13 cellular contexts compared by ENCODE assay signal in the genomic region with DNA sequence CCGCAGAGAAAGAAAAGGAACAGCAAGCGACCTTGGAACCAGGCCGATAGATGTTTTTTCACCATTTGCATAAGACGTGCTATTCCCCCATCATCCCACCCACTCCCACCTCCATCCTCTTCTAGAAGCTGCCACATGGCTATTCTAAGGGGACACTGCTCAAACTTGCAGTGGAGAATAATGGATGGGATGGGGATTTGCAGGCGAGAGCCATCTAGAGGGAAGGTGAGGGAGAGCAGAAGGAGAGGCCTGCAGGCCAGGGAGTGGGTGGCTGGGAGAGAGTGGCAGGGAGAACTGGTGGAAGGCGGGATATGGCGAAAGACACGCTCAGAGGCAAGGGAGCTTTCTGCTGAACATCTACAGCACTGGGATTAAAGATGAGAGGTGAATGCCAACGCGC.
A peak's percentile ranks its signal among the peaks of the same experiment; 100 is the strongest.
DNase-seq lines count a peak whose midpoint lies in the region; ATAC-seq, FAIRE-seq and TF ChIP-seq lines count a peak whose summit lies in the region.
"Had no signal": no experiment of that assay in that cellular context is flagged by ENCODE, and none has a peak within 500 bp of the region (broad histone marks: within the 10 kb centered on the region; RNA-seq: fewer than 3 reads in every experiment).

No MANE protein-coding gene starts in this region.

- TF ChIP-seq POLR2A in H1 (IDR thresholded peaks at IDR 0.05; ENCODE audit: control extremely low read depth in 1 of 2, low read depth in 2 of 2, low read length in 2 of 2): no peak

- TF ChIP-seq RAD21 in H1 (IDR thresholded peaks at IDR 0.05 in 1 of 2, conservative IDR thresholded peaks at IDR 0.05 in 1 of 2; ENCODE audit: low read depth in 2 of 2, low read length in 2 of 2): peak; percentile 64 to 70

- no peak overlapping the region for H3K4me2 ChIP-seq in H1 (ENCODE audit: insufficient read depth in 1 of 2, low read depth in 2 of 2, low read length in 2 of 2)

- H3K14ac ChIP-seq in H1 (ENCODE audit: insufficient read length): no peak overlapping the region

- H2AFZ ChIP-seq in H1 (ENCODE audit: low read length): peak overlapping the region; percentile 71

- no peaks in the 10 kb centered on the region for H3K23me2 ChIP-seq in H1 (ENCODE audit: low read depth, low read length)

- H3K79me1 ChIP-seq in H1 (ENCODE audit: low read depth, low read length): no peaks in the 10 kb centered on the region

- H3K27ac ChIP-seq in H1 (ENCODE audit: low read depth, low read length) (no peak overlapping the region), pancreas (no peak overlapping the region)

- CTCF ChIA-PET in H1 (lab: Charles Lee; ENCODE audit: partially characterized antibody): interaction anchor here (0.8 to 6.5 kb wide), 33 partner anchors 8 to 612 kb away, joined by 3 to 56 read pairs (median 5); no protein-coding TSS in a partner anchor

- H3K27me3 ChIP-seq in H1 (replicated peaks in 1 of 4; ENCODE audit: control insufficient read depth in 3 of 4, extremely low read depth in 1 of 4, insufficient read depth in 3 of 4, low read length in 3 of 4) (no peaks in the 10 kb centered on the region), pancreas (no peaks in the 10 kb centered on the region)

- no peak overlapping the region for H2BK20ac ChIP-seq in H1 (ENCODE audit: low read length)

- H2BK120ac ChIP-seq in H1 (replicated peaks; ENCODE audit: low read depth, low read length): no peak overlapping the region

- ATAC-seq in pancreas (peak in 3 of 4 donors; percentile 25 to 45 (median 39)), HG02970 (IDR thresholded peaks at IDR 0.05; ENCODE audit: low FRiP score, unreplicated experiment) (no peak)
- ATAC-seq: activated T-cell treated with anti-CD3 and anti-CD28 coated beads, Interleukin-2, amount 50 U/mL, for 72 hours had no signal

- no peaks in the 10 kb centered on the region for H3K79me2 ChIP-seq in H1 (ENCODE audit: control insufficient read depth in 1 of 2, insufficient read depth in 2 of 2, low read length in 2 of 2)

- H3K9me3 ChIP-seq in H1 (ENCODE audit: insufficient read depth in 2 of 2, low read depth in 1 of 2, low read length in 1 of 2): no peaks in the 10 kb centered on the region
- H3K9me3 ChIP-seq in pancreas: no peaks in the 10 kb centered on the region

- no peaks in the 10 kb centered on the region for H4K20me1 ChIP-seq in H1 (replicated peaks in 1 of 2; ENCODE audit: control insufficient read depth in 1 of 2, insufficient read depth in 2 of 2, low read length in 2 of 2)

- H2BK15ac ChIP-seq in H1 (ENCODE audit: low read length): peak overlapping the region; percentile 53; the same call in 1 of the 2 replicates

- H3K9ac ChIP-seq in H1 (replicated peaks in 1 of 4; ENCODE audit: extremely low read depth in 1 of 4, low read depth in 3 of 4, low read length in 3 of 4): no peak overlapping the region

- TF ChIP-seq CTCF in H1 (IDR thresholded peaks at IDR 0.05; ENCODE audit: control extremely low read depth in 1 of 3, insufficient read depth in 1 of 3, low read depth in 1 of 3, low read length in 3 of 3): peak; percentile 74 to 89 (median 78)
- TF ChIP-seq CTCF in pancreas (IDR thresholded peaks at IDR 0.05): no peak

- no peak overlapping the region for H2BK5ac ChIP-seq in H1 (ENCODE audit: low read depth, low read length)

- no peak overlapping the region for H2AK5ac ChIP-seq in H1 (ENCODE audit: low read depth, low read length)

- intact Hi-C loops in pancreas (cut with DNase I): no loop called here

- H3K18ac ChIP-seq in H1 (ENCODE audit: extremely low read depth, low read length): no peak overlapping the region

- no peak for TF ChIP-seq EP300 in H1 (IDR thresholded peaks at IDR 0.05; ENCODE audit: borderline replicate concordance in 1 of 2, low read depth in 2 of 2, low read length in 2 of 2)

- no peaks in the 10 kb centered on the region for H3K36me3 ChIP-seq in H1 (ENCODE audit: control insufficient read depth in 2 of 4, insufficient read depth in 4 of 4, low read length in 3 of 4)
- H3K36me3 ChIP-seq in pancreas: no peaks in the 10 kb centered on the region

- H3K4ac ChIP-seq in H1 (replicated peaks; ENCODE audit: insufficient read length, low read depth, low read length): no peak overlapping the region

- no peaks in the 10 kb centered on the region; a peak in 1 of 7 replicates for H3K4me1 ChIP-seq in H1 (replicated peaks in 1 of 4; ENCODE audit: control insufficient read depth in 3 of 4, insufficient read depth in 4 of 4, low read length in 3 of 4)
- H3K4me1 ChIP-seq in pancreas: no peaks in the 10 kb centered on the region

- POLR2A ChIA-PET in H1 (lab: Charles Lee; ENCODE audit: partially characterized antibody): interaction anchor here (1.2 kb wide), 1 partner anchor 10 kb away, joined by 6 read pairs; no protein-coding TSS in a partner anchor

- H2BK12ac ChIP-seq in H1 (ENCODE audit: low read depth, low read length): no peak overlapping the region

- FAIRE-seq in H1 (lab: Jason Lieb, UNC) (peak; percentile 98), pancreas (lab: Jason Lieb, UNC) (no peak)

- no peak overlapping the region for H3K56ac ChIP-seq in H1 (replicated peaks; ENCODE audit: insufficient read length, low read depth, low read length)

- H4K91ac ChIP-seq in H1 (replicated peaks; ENCODE audit: insufficient read length, low read length): peak overlapping the region; percentile 23

- 55% methylated on average over 10 of the region's 10 CpGs; no CpG with 5 or more reads in 1 of the 2 experiments for WGBS in H1 (ENCODE audit: extremely low coverage in 1 of 2, insufficient coverage in 1 of 2, insufficient read length in 1 of 2, insufficient replicate concordance in 2 of 2, low coverage in 1 of 2, low lambda C conversion rate in 2 of 2, missing lambda C conversion rate in 1 of 2), 2 experiments
- 78 to 81% methylated on average over 10 of the region's 10 CpGs for WGBS in pancreas, 2 donors

- H4K5ac ChIP-seq in H1 (ENCODE audit: insufficient read length, low read depth, low read length): no peak overlapping the region

- DNase-seq in DMS 273 (lab: John Stamatoyannopoulos, UW; ENCODE audit: unreplicated experiment) (peak; percentile 54), DMS 273 treated with DMSO at 0.1 percent for 48 hours (lab: John Stamatoyannopoulos, UW) (no peak), NCI-H82 treated with DMSO at 0.1 percent for 48 hours (lab: John Stamatoyannopoulos, UW; ENCODE audit: unreplicated experiment) (peak; percentile 56), H1 (ENCODE audit: low read depth in 1 of 2, low spot score in 2 of 2) (peak; percentile 56 to 61), pancreas (no peak), cortex of kidney (lab: John Stamatoyannopoulos, UW) (no peak), globus pallidus (ENCODE audit: low spot score) (no peak)
- DNase-seq: activated T-cell treated with anti-CD3 and anti-CD28 coated beads, Interleukin-2, amount 50 U/mL, for 72 hours; effector CD4-positive, alpha-beta T cell; mesenchymal stem cell; stimulated activated CD4-positive, alpha-beta T cell treated with anti-CD3 and anti-CD28 coated beads, Interleukin-15, amount 100 ng/mL, for 24 hours; T-helper 1 cell had no signal

- H4K8ac ChIP-seq in H1 (ENCODE audit: extremely low read depth, insufficient read depth, low read length): no peak overlapping the region

- H3K23ac ChIP-seq in H1 (ENCODE audit: insufficient read length): no peak overlapping the region

- H3K4me3 ChIP-seq in H1 (ENCODE audit: extremely low read depth in 1 of 4, insufficient read depth in 2 of 4, low read depth in 3 of 4, low read length in 4 of 4) (no peak overlapping the region), pancreas (no peak overlapping the region)

Comparison
In these comparisons a context has a peak if more than half of its experiments do, and no peak if none do; other contexts are left out.
1. DNase-seq: peak in DMS 273 (single experiment), NCI-H82 treated with DMSO at 0.1 percent for 48 hours (single experiment) and H1 (2 of 2); none in DMS 273 treated with DMSO at 0.1 percent for 48 hours (single experiment), pancreas (0 of 6), cortex of kidney (single experiment) and globus pallidus (single experiment).
2. CTCF ChIP-seq: peak in H1 (3 of 3); none in pancreas (0 of 4).